In genomic region chr7:150306377-150306776, GRCh38 we compare ENCODE assay signal across 6 cellular contexts. TPM values are rescaled to one million over a fixed set of nuclear protein-coding genes. Genes with fewer than 3 reads are reported as not detected.
"Had no signal": no experiment of that assay in that cellular context is flagged by ENCODE, and none has a peak within 500 bp of the region (broad histone marks: within the 10 kb centered on the region; RNA-seq: fewer than 3 reads in every experiment).

No MANE protein-coding gene starts in this region.

RNA-seq across cellular contexts. Expression of gene LRRC61, which starts 16.8 kb away (rescaled TPM):
- total RNA-seq: endothelial cell of umbilical vein had no signal

RNA-seq across cellular contexts. Expression of gene ACTR3C, which starts 17.0 kb away (rescaled TPM):
- total RNA-seq: endothelial cell of umbilical vein had no signal

RNA-seq across cellular contexts. Expression of gene RARRES2, which starts 35.1 kb away (rescaled TPM):
- total RNA-seq: activated B cell treated with CpG ODN at 0.5 μM for 24 hours; activated CD8-positive, alpha-beta T cell treated with anti-CD3 and anti-CD28 coated beads for 36 hours; activated T-helper 17 cell treated with anti-CD3 and anti-CD28 coated beads, Interleukin-2, amount 50 U/mL, for 72 hours; endothelial cell of umbilical vein; glomerular endothelial cell; T-helper 2 cell treated with Interferon-gamma antibody and Interleukin-4, amounts not matched to agents 100 ng/mL and 5 ng/mL, for 36 hours had no signal
- polyA plus RNA-seq: endothelial cell of umbilical vein had no signal
